In genomic region chr2:241102239-241102803, GRCh38 we compare ENCODE assay signal across 1 cellular context.
TF ChIP-seq lines count a peak whose summit lies in the region.

Gene MTERF4 (minus strand): TSS chr2:241102287. CDS start chr2:241102273, 14 bp downstream.

TF ChIP-seq in SK-N-SH, 30 proteins besides CTCF, POLR2A, EP300 and RAD21 (continued from another document):
- TF ChIP-seq ZBTB33 (IDR thresholded peaks at IDR 0.05; ENCODE audit: borderline replicate concordance, low read depth) (no peak), YY1 (IDR thresholded peaks at IDR 0.05; ENCODE audit: low read depth) (peak; percentile 92), POLR2AphosphoS5 (IDR thresholded peaks at IDR 0.05; ENCODE audit: low read depth, low read length) (peak; percentile 78), JUND (IDR thresholded peaks at IDR 0.05) (no peak), RFX5 (IDR thresholded peaks at IDR 0.05; ENCODE audit: low read length) (no peak), PBX3 (IDR thresholded peaks at IDR 0.05) (peak; percentile 35; the same call in 1 of the 2 replicates), TAF1 (IDR thresholded peaks at IDR 0.05; ENCODE audit: borderline replicate concordance, low read depth, low read length) (peak; percentile 95)
